9 cellular contexts compared by ENCODE assay signal in genomic region chr4:159105761-159106243, GRCh38. TPM values are rescaled to one million over a fixed set of nuclear protein-coding genes. Genes with fewer than 3 reads are reported as not detected.
DNase-seq lines count a peak whose midpoint lies in the region; ATAC-seq and TF ChIP-seq lines count a peak whose summit lies in the region.
"Had no signal": no experiment of that assay in that cellular context is flagged by ENCODE, and none has a peak within 500 bp of the region (broad histone marks: within the 10 kb centered on the region; RNA-seq: fewer than 3 reads in every experiment).

No MANE protein-coding gene starts in this region.

- peak overlapping the region; percentile 22 to 97 (median 96) for H3K27ac ChIP-seq in body of pancreas
- no peak overlapping the region for H3K27ac ChIP-seq in upper lobe of right lung
- H3K27ac ChIP-seq: SJSA1 had no signal

- H3K9me3 ChIP-seq in body of pancreas (no peaks in the 10 kb centered on the region), upper lobe of right lung (no peaks in the 10 kb centered on the region)

- WGBS in body of pancreas, 2 donors = 10 to 17% methylated on average over 4 of the region's 4 CpGs

- intact Hi-C loops in body of pancreas (cut with DNase I) (no loop called here), upper lobe of right lung (cut with DNase I) (no loop called here)

- H3K4me3 ChIP-seq in GM08714 (ENCODE audit: low read length) (peak overlapping the region; percentile 80), body of pancreas (no peak overlapping the region), upper lobe of right lung (peak overlapping the region; percentile 71)

- H3K4me1 ChIP-seq in body of pancreas (peaks cover 38% of the 10 kb centered on the region), upper lobe of right lung (peaks cover 21% of the 10 kb centered on the region)

- H3K27me3 ChIP-seq in body of pancreas (no peaks in the 10 kb centered on the region), upper lobe of right lung (no peaks in the 10 kb centered on the region)

- TF ChIP-seq POLR2A in body of pancreas (IDR thresholded peaks at IDR 0.05) = no peak

- ATAC-seq in body of pancreas (no peak), upper lobe of right lung (no peak), HG03432 (IDR thresholded peaks at IDR 0.05; ENCODE audit: unreplicated experiment) (no peak), HG02678 (IDR thresholded peaks at IDR 0.05; ENCODE audit: unreplicated experiment) (no peak)

- TF ChIP-seq CTCF in body of pancreas (IDR thresholded peaks at IDR 0.05) = peak in 1 of 7 experiments; percentile 3
- no peak for TF ChIP-seq CTCF in upper lobe of right lung (IDR thresholded peaks at IDR 0.05)

- DNase-seq in LHCN-M2 (ENCODE audit: low read depth) (peak; percentile 77), body of pancreas (peak in 3 of 4 donors; percentile 15 to 27 (median 26)), lung microvascular endothelial cell (ENCODE audit: low read depth in 2 of 2) (peak; percentile 55 to 90), upper lobe of right lung (no peak), NCI-H1092 treated with DMSO at 0.1 percent for 48 hours (lab: John Stamatoyannopoulos, UW) (no peak)

- H3K36me3 ChIP-seq in body of pancreas (replicated peaks in 1 of 2; ENCODE audit: insufficient read depth in 1 of 2, low read depth in 2 of 2) (no peaks in the 10 kb centered on the region), upper lobe of right lung (no peaks in the 10 kb centered on the region)

RNA-seq across cellular contexts. Expression of gene RAPGEF2, which starts 2.9 kb away (rescaled TPM):
- total RNA-seq in LHCN-M2 (2014; rRNA removed) = 17.2 and 21.9 TPM in 2 replicates
- polyA plus RNA-seq in LHCN-M2 (2012) = 9.0 TPM
- total RNA-seq in body of pancreas = 10 to 100 TPM; 38.2 to 46.7 TPM
- 53.6 and 80.6 TPM in 2 replicates for total RNA-seq in lung microvascular endothelial cell
- 61.3 TPM for total RNA-seq in upper lobe of right lung

Comparison
In these comparisons a context has a peak if more than half of its experiments do, and no peak if none do; other contexts are left out.
1. H3K4me3 ChIP-seq: peak in GM08714 (single experiment) and upper lobe of right lung (single experiment); none in body of pancreas (0 of 2).
2. DNase-seq: peak in LHCN-M2 (single experiment), body of pancreas (3 of 4) and lung microvascular endothelial cell (2 of 2); none in upper lobe of right lung (single experiment) and NCI-H1092 treated with DMSO at 0.1 percent for 48 hours (single experiment).